8 cellular contexts compared by ENCODE assay signal in genomic region chr5:78269088-78269703, GRCh38. TPM values are rescaled to one million over a fixed set of nuclear protein-coding genes. Genes with fewer than 3 reads are reported as not detected.
A peak's percentile ranks its signal among the peaks of the same experiment; 100 is the strongest.
DNase-seq lines count a peak whose midpoint lies in the region; ATAC-seq, FAIRE-seq and TF ChIP-seq lines count a peak whose summit lies in the region.

No MANE protein-coding gene starts in this region.

- POLR2A ChIA-PET in H1 (lab: Charles Lee; ENCODE audit: partially characterized antibody) = no interaction called here

- H2AK5ac ChIP-seq in H1 (ENCODE audit: low read depth, low read length) = no peak overlapping the region

- no peak overlapping the region for H2BK15ac ChIP-seq in H1 (ENCODE audit: low read length)

- no peak overlapping the region for H3K4me2 ChIP-seq in H1 (ENCODE audit: insufficient read depth in 1 of 2, low read depth in 2 of 2, low read length in 2 of 2)

- H3K9ac ChIP-seq in H1 (replicated peaks in 1 of 4; ENCODE audit: extremely low read depth in 1 of 4, low read depth in 3 of 4, low read length in 3 of 4) = no peak overlapping the region

- H3K79me2 ChIP-seq in H1 (ENCODE audit: control insufficient read depth in 1 of 2, insufficient read depth in 2 of 2, low read length in 2 of 2) = peaks cover 0 to 31% of the 10 kb centered on the region in 2 experiments; a peak in 2 of 4 replicates

- no peak overlapping the region for H3K56ac ChIP-seq in H1 (replicated peaks; ENCODE audit: insufficient read length, low read depth, low read length)

- TF ChIP-seq CTCF in H1 (IDR thresholded peaks at IDR 0.05; ENCODE audit: control extremely low read depth in 1 of 3, insufficient read depth in 1 of 3, low read depth in 1 of 3, low read length in 3 of 3) = peak in 1 of 3 experiments; percentile 18; a peak in 1 of 4 replicates

- no peaks in the 10 kb centered on the region for H3K23me2 ChIP-seq in H1 (ENCODE audit: low read depth, low read length)

- no peak overlapping the region for H2AFZ ChIP-seq in H1 (ENCODE audit: low read length)

- peak in 1 of 2 experiments; percentile 25; a peak in 2 of 4 replicates for TF ChIP-seq RAD21 in H1 (IDR thresholded peaks at IDR 0.05 in 1 of 2, conservative IDR thresholded peaks at IDR 0.05 in 1 of 2; ENCODE audit: low read depth in 2 of 2, low read length in 2 of 2)

- H3K36me3 ChIP-seq in H1 (ENCODE audit: control insufficient read depth in 2 of 4, insufficient read depth in 4 of 4, low read length in 3 of 4) = peaks cover 0 to 6% (median 2%) of the 10 kb centered on the region in 4 experiments; a peak in 3 of 8 replicates

- H3K27me3 ChIP-seq in H1 (replicated peaks in 1 of 4; ENCODE audit: control insufficient read depth in 3 of 4, extremely low read depth in 1 of 4, insufficient read depth in 3 of 4, low read length in 3 of 4) = no peaks in the 10 kb centered on the region

- CTCF ChIA-PET in H1 (lab: Charles Lee; ENCODE audit: partially characterized antibody) = interaction anchor here (0.6 to 1.4 kb wide), 5 partner anchors 31 to 211 kb away, joined by 3 to 7 read pairs (median 3); no protein-coding TSS in a partner anchor

- TF ChIP-seq EP300 in H1 (IDR thresholded peaks at IDR 0.05; ENCODE audit: borderline replicate concordance in 1 of 2, low read depth in 2 of 2, low read length in 2 of 2) = no peak

- H3K9me3 ChIP-seq in H1 (ENCODE audit: insufficient read depth in 2 of 2, low read depth in 1 of 2, low read length in 1 of 2) = no peaks in the 10 kb centered on the region

- H2BK5ac ChIP-seq in H1 (ENCODE audit: low read depth, low read length) = no peak overlapping the region

- H3K14ac ChIP-seq in H1 (ENCODE audit: insufficient read length) = no peak overlapping the region

- no peak overlapping the region for H4K5ac ChIP-seq in H1 (ENCODE audit: insufficient read length, low read depth, low read length)

- H4K20me1 ChIP-seq in H1 (replicated peaks in 1 of 2; ENCODE audit: control insufficient read depth in 1 of 2, insufficient read depth in 2 of 2, low read length in 2 of 2) = peaks cover 0 to 3% of the 10 kb centered on the region in 2 experiments

- H3K18ac ChIP-seq in H1 (ENCODE audit: extremely low read depth, low read length) = no peak overlapping the region

- H3K4ac ChIP-seq in H1 (replicated peaks; ENCODE audit: insufficient read length, low read depth, low read length) = no peak overlapping the region

- H2BK20ac ChIP-seq in H1 (ENCODE audit: low read length) = no peak overlapping the region

- no peak for ATAC-seq in HG03378 (IDR thresholded peaks at IDR 0.05; ENCODE audit: unreplicated experiment)

- no peak overlapping the region for H3K27ac ChIP-seq in H1 (ENCODE audit: low read depth, low read length)

- H3K4me3 ChIP-seq in H1 (ENCODE audit: extremely low read depth in 1 of 4, insufficient read depth in 2 of 4, low read depth in 3 of 4, low read length in 4 of 4) = no peak overlapping the region

- H4K8ac ChIP-seq in H1 (ENCODE audit: extremely low read depth, insufficient read depth, low read length) = no peak overlapping the region

- H2BK120ac ChIP-seq in H1 (replicated peaks; ENCODE audit: low read depth, low read length) = no peak overlapping the region

- no peak overlapping the region for H3K23ac ChIP-seq in H1 (ENCODE audit: insufficient read length)

- DNase-seq in DMS153 (lab: John Stamatoyannopoulos, UW) (peak; percentile 0), DMS153 treated with DMSO at 0.1 percent for 48 hours (lab: John Stamatoyannopoulos, UW; ENCODE audit: unreplicated experiment) (no peak), NCI-H2081 treated with DMSO at 0.1 percent for 48 hours (lab: John Stamatoyannopoulos, UW) (peak; percentile 9), H1 (ENCODE audit: low read depth in 1 of 2, low spot score in 2 of 2) (no peak), renal cortical epithelial cell (ENCODE audit: low read depth) (peak; percentile 44), mesenteric fat pad (ENCODE audit: low spot score) (no peak)
- DNase-seq in activated CD4-positive, alpha-beta T cell treated with anti-CD3 and anti-CD28 coated beads for 4 hours = no peak

- FAIRE-seq in H1 (lab: Jason Lieb, UNC) = no peak

- peaks cover 0 to 9% (median 7%) of the 10 kb centered on the region in 4 experiments; a peak in 4 of 7 replicates for H3K4me1 ChIP-seq in H1 (replicated peaks in 1 of 4; ENCODE audit: control insufficient read depth in 3 of 4, insufficient read depth in 4 of 4, low read length in 3 of 4)

- TF ChIP-seq POLR2A in H1 (IDR thresholded peaks at IDR 0.05; ENCODE audit: control extremely low read depth in 1 of 2, low read depth in 2 of 2, low read length in 2 of 2) = no peak

- no peak overlapping the region for H4K91ac ChIP-seq in H1 (replicated peaks; ENCODE audit: insufficient read length, low read length)

- H3K79me1 ChIP-seq in H1 (ENCODE audit: low read depth, low read length) = peaks cover 2% of the 10 kb centered on the region

- no peak overlapping the region for H2BK12ac ChIP-seq in H1 (ENCODE audit: low read depth, low read length)

TF ChIP-seq in H1, 55 proteins besides CTCF, POLR2A, EP300 and RAD21:
- TF ChIP-seq CREB1 (IDR thresholded peaks at IDR 0.05) (no peak), SP4 (IDR thresholded peaks at IDR 0.05; ENCODE audit: low read length) (no peak), MAFK (IDR thresholded peaks at IDR 0.05; ENCODE audit: low read depth, low read length) (peak; percentile 78; the same call in 1 of the 2 replicates), NRF1 (IDR thresholded peaks at IDR 0.05; ENCODE audit: low read depth, low read length) (no peak), CHD2 (IDR thresholded peaks at IDR 0.05; ENCODE audit: low read length) (no peak)
TF ChIP-seq in H1: peak in this region for 1.

RNA-seq across cellular contexts. Expression of gene AP3B1, which starts 25.3 kb away (rescaled TPM):
- 48.3 and 50.0 TPM in 2 replicates for total RNA-seq in H1 (2021; fragmentation: NEBNext Ultra II Directional; extraction: Animal tissue kit (Norgen Biotek cat#: 25700))
- 23.3 and 45.8 TPM in 2 replicates for polyA plus RNA-seq in H1 (2011; rRNA removed)
- polyA plus RNA-seq in H1 (2011; cell fraction: cytosol; rRNA removed) = 29.7 TPM
- polyA plus RNA-seq in H1 (2011; cell fraction: nucleus; rRNA removed) = 21.7 TPM
- 28.3 to 40.9 TPM (median 32.4 TPM) in 4 replicates for polyA plus RNA-seq in H1 (2012, experiment 1 of 2)
- polyA plus RNA-seq in H1 (2012, experiment 2 of 2) = 3.2 TPM
- polyA plus RNA-seq in H1 (2013, experiment 1 of 2) = 41.3 TPM
- polyA plus RNA-seq in H1 (2013, experiment 2 of 2) = 37.0 TPM
- polyA minus RNA-seq in H1 (2011; rRNA and poly(A)+ RNA removed) = 45.1 and 74.4 TPM in 2 replicates
- polyA minus RNA-seq in H1 (2011; cell fraction: cytosol; rRNA and poly(A)+ RNA removed) = 24.5 TPM
- 68.7 TPM for polyA minus RNA-seq in H1 (2011; cell fraction: nucleus; rRNA and poly(A)+ RNA removed)
- total RNA-seq in renal cortical epithelial cell = 37.7 and 64.1 TPM in 2 replicates
- total RNA-seq in mesenteric fat pad = 39.8 TPM

Comparison
In these comparisons a context has a peak if more than half of its experiments do, and no peak if none do; other contexts are left out.
1. DNase-seq: peak in DMS153 (single experiment), NCI-H2081 treated with DMSO at 0.1 percent for 48 hours (single experiment) and renal cortical epithelial cell (single experiment); none in DMS153 treated with DMSO at 0.1 percent for 48 hours (single experiment), H1 (0 of 2), activated CD4-positive, alpha-beta T cell treated with anti-CD3 and anti-CD28 coated beads for 4 hours (0 of 2) and mesenteric fat pad (single experiment).